ENCODE assay signal across 10 cellular contexts in the genomic region with DNA sequence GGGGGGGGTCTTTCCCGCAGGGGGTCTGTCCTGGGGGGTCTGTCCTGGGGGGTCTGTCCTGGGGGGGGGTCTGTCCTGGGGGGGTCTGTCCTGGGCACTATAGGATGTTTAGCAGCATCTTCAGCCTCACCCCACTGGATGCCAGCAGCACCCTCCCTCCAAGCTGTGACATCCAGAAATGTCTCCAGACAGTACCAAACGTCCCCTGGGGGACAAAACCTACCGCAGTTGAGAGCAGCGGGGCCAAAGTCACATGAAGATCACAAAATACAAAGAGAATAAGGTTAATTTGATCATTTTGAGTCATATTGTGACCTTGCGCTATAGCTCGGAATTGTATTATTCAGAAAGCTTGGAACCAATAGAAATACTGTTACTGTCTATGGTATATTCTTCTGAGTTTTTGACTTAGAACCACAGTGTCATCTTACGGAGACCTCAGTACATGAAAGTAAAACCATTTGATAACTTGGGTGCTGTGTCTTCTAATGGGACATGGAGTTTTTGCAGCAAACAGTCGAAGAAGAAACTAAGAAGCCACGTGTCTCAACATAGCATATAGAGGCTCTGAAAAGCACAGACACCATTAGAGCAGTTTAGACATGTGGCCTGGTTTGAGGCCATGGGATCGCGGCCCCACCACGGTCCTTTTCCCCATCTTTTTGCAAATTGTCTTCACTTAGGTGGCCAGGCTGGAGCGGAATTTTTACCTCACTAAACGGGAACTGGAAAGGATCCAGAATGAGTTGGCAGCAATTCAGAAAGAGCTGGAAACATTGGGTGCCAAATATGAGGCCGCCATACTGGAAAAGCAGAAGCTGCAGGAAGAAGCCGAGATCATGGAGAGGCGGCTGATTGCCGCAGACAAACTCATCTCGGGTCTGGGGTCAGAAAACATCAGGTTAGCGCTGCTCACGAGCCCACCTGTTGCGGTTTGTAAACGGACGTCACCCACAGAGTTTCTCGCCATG. TPM values are rescaled to one million over a fixed set of nuclear protein-coding genes. Genes with fewer than 3 reads are reported as not detected.
DNase-seq lines count a peak whose midpoint lies in the region; ATAC-seq and TF ChIP-seq lines count a peak whose summit lies in the region.
"Had no signal": no experiment of that assay in that cellular context is flagged by ENCODE, and none has a peak within 500 bp of the region (broad histone marks: within the 10 kb centered on the region; RNA-seq: fewer than 3 reads in every experiment).

No MANE protein-coding gene starts in this region.

- no peaks in the 10 kb centered on the region for H3K27me3 ChIP-seq in A673 (replicated peaks; ENCODE audit: insufficient read depth, low read depth, low read length, poor library complexity)

- no peak for ATAC-seq in GM21367 (IDR thresholded peaks at IDR 0.05; ENCODE audit: unreplicated experiment)

- POLR2A ChIA-PET in A673 (lab: Charles Lee; ENCODE audit: low non-redundant PET): interaction anchor here (0.7 kb wide), 1 partner anchor 37 kb away, joined by 3 read pairs; no protein-coding TSS in a partner anchor

- CTCF ChIA-PET in A673 (lab: Charles Lee): no interaction called here

- in situ Hi-C loops in Caki2 (cut with HindIII; ENCODE audit: low pct_unique_long_range_greater_than_20kb, low sequenced_read_pairs): no loop called here

- DNase-seq in A673 (ENCODE audit: low spot score) (peak; percentile 62), Caki2 (ENCODE audit: low read depth) (peak; percentile 12), NCI-H2171 (lab: John Stamatoyannopoulos, UW) (peak; percentile 45), cerebellum (ENCODE audit: low spot score) (peak; percentile 10), GM19240 (ENCODE audit: insufficient read length, low spot score) (no peak), SIG-M5 treated with dmso at 0.1 percent for 504 hours (lab: John Stamatoyannopoulos, UW; ENCODE audit: unreplicated experiment) (no peak)
- DNase-seq: activated naive CD4-positive, alpha-beta T cell treated with anti-CD3 and anti-CD28 coated beads, Interleukin-2, amount 10 ng/mL, durations not matched to agents 7 days and 5 days; SW 1271 had no signal

- H3K36me3 ChIP-seq in A673 (ENCODE audit: insufficient read depth, low read length, poor library complexity, severe bottlenecking): no peaks in the 10 kb centered on the region

- intact Hi-C loops in A673 (cut with micrococcal nuclease; ENCODE audit: unreplicated experiment): no loop called here

- no TSS peak for BruUV-seq in A673 (replicated peaks; lab: Mats Ljungman, UMichigan)

- no peak overlapping the region for H3K4me3 ChIP-seq in A673 (ENCODE audit: low read depth, low read length, poor library complexity, severe bottlenecking)

- no peak overlapping the region for H3K27ac ChIP-seq in A673 (ENCODE audit: low read depth, low read length, poor library complexity, severe bottlenecking)
- H3K27ac ChIP-seq: KMS-11 had no signal

- no peak for TF ChIP-seq CTCF in A673 (conservative IDR thresholded peaks at IDR 0.05; ENCODE audit: low read depth, low read length)

- no peaks in the 10 kb centered on the region for H3K9me3 ChIP-seq in A673 (ENCODE audit: low read depth, low read length, poor library complexity, severe bottlenecking)

- H3K4me1 ChIP-seq in A673 (ENCODE audit: insufficient read depth, low read length, poor library complexity, severe bottlenecking): no peaks in the 10 kb centered on the region

RNA-seq across cellular contexts. Expression of a gene that starts 59.9 kb away (rescaled TPM):
- total RNA-seq in A673 (2021): 28.7 and 37.5 TPM in 2 replicates
- total RNA-seq in Caki2 (2014; rRNA removed; shearing (Covaris generic); ENCODE audit: low replicate concordance): 3.5 and 4.3 TPM in 2 replicates
- total RNA-seq in cerebellum: 35.4 TPM

Comparison
In these comparisons a context has a peak if more than half of its experiments do, and no peak if none do; other contexts are left out.
1. DNase-seq: peak in A673 (single experiment), Caki2 (single experiment), NCI-H2171 (single experiment) and cerebellum (single experiment); none in GM19240 (single experiment) and SIG-M5 treated with dmso at 0.1 percent for 504 hours (single experiment).